8 cellular contexts compared by ENCODE assay signal in genomic region chr16:30122621-30123160, GRCh38. TPM values are rescaled to one million over a fixed set of nuclear protein-coding genes. Genes with fewer than 3 reads are reported as not detected.
DNase-seq lines count a peak whose midpoint lies in the region; ATAC-seq and TF ChIP-seq lines count a peak whose summit lies in the region.

No MANE protein-coding gene starts in this region.

- peak overlapping the region; percentile 93 for H3K56ac ChIP-seq in mesendoderm (ENCODE audit: low read length)

- no peak for TF ChIP-seq POLR2A in upper lobe of left lung (IDR thresholded peaks at IDR 0.05)

- H3K9me3 ChIP-seq in GM23248 (ENCODE audit: low read depth): no peaks in the 10 kb centered on the region
- no peaks in the 10 kb centered on the region for H3K9me3 ChIP-seq in upper lobe of left lung

- H3K23ac ChIP-seq in mesendoderm (ENCODE audit: low read length): no peak overlapping the region

- in situ Hi-C loops in GM23248 (cut with MboI): loop anchor here (5.0 to 25.0 kb wide), 2 partner anchors 50 to 290 kb away; partner anchors contain the start of gene ZNF771

- peak overlapping the region; percentile 58 for H4K8ac ChIP-seq in mesendoderm (ENCODE audit: low read depth, low read length)

- peak overlapping the region; percentile 81 for H3K18ac ChIP-seq in mesendoderm (ENCODE audit: low read length)

- no peak overlapping the region for H2BK120ac ChIP-seq in mesendoderm (ENCODE audit: low read depth, low read length)

- H3K9me2 ChIP-seq in GM23248 (ENCODE audit: insufficient read depth): no peaks in the 10 kb centered on the region

- H3F3A ChIP-seq in GM23248 (ENCODE audit: insufficient read depth): peaks cover 14% of the 10 kb centered on the region

- H3K4me1 ChIP-seq in GM23248 (ENCODE audit: insufficient read depth) (peaks cover 14% of the 10 kb centered on the region), mesendoderm (ENCODE audit: control insufficient read depth, low read depth, low read length) (peaks cover 2% of the 10 kb centered on the region), upper lobe of left lung (peaks cover 23 to 34% (median 30%) of the 10 kb centered on the region in 4 donors)

- no peak overlapping the region for H2BK15ac ChIP-seq in mesendoderm (replicated peaks; ENCODE audit: low read depth)

- H3K36me3 ChIP-seq in GM23248 (ENCODE audit: low read depth) (peaks cover 10% of the 10 kb centered on the region), mesendoderm (ENCODE audit: control insufficient read depth, insufficient read depth, low read length) (peaks cover 2% of the 10 kb centered on the region), upper lobe of left lung (peaks cover 5 to 35% (median 14%) of the 10 kb centered on the region in 4 donors)

- H2AFZ ChIP-seq in GM23248: peak overlapping the region; percentile 99

- H3K79me2 ChIP-seq in GM23248 (ENCODE audit: insufficient read depth): no peaks in the 10 kb centered on the region
- H3K79me2 ChIP-seq in mesendoderm (ENCODE audit: control insufficient read depth, insufficient read depth, low read length): no peaks in the 10 kb centered on the region

- H3K27me3 ChIP-seq in GM23248 (replicated peaks; ENCODE audit: insufficient read depth) (no peaks in the 10 kb centered on the region), mesendoderm (ENCODE audit: insufficient read depth, low read length, poor library complexity) (no peaks in the 10 kb centered on the region), upper lobe of left lung (no peaks in the 10 kb centered on the region)

- H4K5ac ChIP-seq in mesendoderm (ENCODE audit: low read length): no peak overlapping the region

- H3K4me2 ChIP-seq in GM23248 (ENCODE audit: unreplicated experiment): peak overlapping the region; percentile 88
- H3K4me2 ChIP-seq in mesendoderm (ENCODE audit: low read length): peak overlapping the region; percentile 56

- H4K20me1 ChIP-seq in GM23248 (ENCODE audit: insufficient read depth): no peaks in the 10 kb centered on the region

- H2BK5ac ChIP-seq in mesendoderm (ENCODE audit: low read length): no peak overlapping the region

- ATAC-seq in upper lobe of left lung (ENCODE audit: low FRiP score in 2 of 2): peak; percentile 12 to 33

- DNase-seq in GM23248 (peak; percentile 40), RPMI8226 (peak; percentile 33), coronary artery (ENCODE audit: low spot score) (peak; percentile 81), mesendoderm (no peak), upper lobe of left lung (no peak), iPS-NIHi11 (ENCODE audit: low spot score) (no peak), NCI-H526 treated with DMSO at 0.1 percent for 48 hours (lab: John Stamatoyannopoulos, UW) (no peak), kidney glomerular epithelial cell (lab: John Stamatoyannopoulos, UW) (no peak)

- H2AK5ac ChIP-seq in mesendoderm (ENCODE audit: low read length): no peak overlapping the region

- TF ChIP-seq CTCF in coronary artery (IDR thresholded peaks at IDR 0.05): no peak
- TF ChIP-seq CTCF in upper lobe of left lung (IDR thresholded peaks at IDR 0.05): no peak

- H3K4ac ChIP-seq in mesendoderm (ENCODE audit: low read depth, low read length): peak overlapping the region; percentile 25

- 0 to 3% methylated on average over 3 to 41 of the region's 41 CpGs for WGBS in GM23248 (ENCODE audit: low coverage in 1 of 2, low lambda C conversion rate in 2 of 2, missing lambda C conversion rate in 2 of 2), 2 experiments
- no CpG with 5 or more reads among the region's 41 CpGs for WGBS in mesendoderm (ENCODE audit: extremely low coverage, insufficient coverage, low lambda C conversion rate)
- WGBS in upper lobe of left lung, 2 donors: 1% methylated on average over 22 to 27 of the region's 41 CpGs

- no peaks in the 10 kb centered on the region for H3K79me1 ChIP-seq in mesendoderm (ENCODE audit: low read length)

- 0 out of 2 replicates have a peak overlapping the region, but pooled peaks have one; percentile 25 for H3K27ac ChIP-seq in GM23248
- peak overlapping the region; percentile 64 to 97 for H3K27ac ChIP-seq in coronary artery
- no peak overlapping the region for H3K27ac ChIP-seq in mesendoderm (ENCODE audit: low read depth, low read length)
- H3K27ac ChIP-seq in upper lobe of left lung: peak overlapping the region; percentile 88 to 99 (median 96)

- H3K4me3 ChIP-seq in GM23248: peak overlapping the region; percentile 86
- peak overlapping the region; percentile 92 for H3K4me3 ChIP-seq in coronary artery
- peak overlapping the region; percentile 11 for H3K4me3 ChIP-seq in mesendoderm (ENCODE audit: low read length)
- peak overlapping the region; percentile 84 to 99 (median 96) for H3K4me3 ChIP-seq in upper lobe of left lung

- H3K9ac ChIP-seq in GM23248 (peak overlapping the region; percentile 88), mesendoderm (ENCODE audit: low read length) (peak overlapping the region; percentile 83)

- no peak for TF ChIP-seq EP300 in upper lobe of left lung (IDR thresholded peaks at IDR 0.05)

RNA-seq across cellular contexts. Expression of gene MAPK3, which starts 0.3 kb away (rescaled TPM):
- total RNA-seq in GM23248 (2014; rRNA removed; shearing (Covaris generic)): 47.3 and 60.4 TPM in 2 replicates
- 40.3 and 44.4 TPM in 2 replicates for polyA plus RNA-seq in GM23248 (2016; fragmentation: Nextera tagmentation; extraction: Ambion mirVana)
- polyA plus RNA-seq in mesendoderm (2013, experiment 1 of 2): 44.6 TPM
- polyA plus RNA-seq in mesendoderm (2013, experiment 2 of 2): 49.0 TPM
- total RNA-seq in upper lobe of left lung: 100 to 1,000 TPM in 2 of 6 donors, 10 to 100 TPM in 4; 48.9 to 120 (median 76.0) TPM

RNA-seq across cellular contexts. Expression of gene GDPD3, which starts 9.4 kb away (rescaled TPM):
- 0.22 TPM in 1 of 2 replicates, not detected in the other for total RNA-seq in GM23248 (2014; rRNA removed; shearing (Covaris generic))
- polyA plus RNA-seq in GM23248 (2016; fragmentation: Nextera tagmentation; extraction: Ambion mirVana): 1.1 and 1.2 TPM in 2 replicates
- 1.0 TPM for polyA plus RNA-seq in mesendoderm (2013, experiment 1 of 2)
- polyA plus RNA-seq in mesendoderm (2013, experiment 2 of 2): 1.1 TPM
- total RNA-seq in upper lobe of left lung: 10 to 100 TPM in 2 of 6 donors, 1 to 10 TPM in 4; 1.1 to 17.8 (median 5.4) TPM

RNA-seq across cellular contexts. Expression of gene YPEL3, which starts 26.7 kb away (rescaled TPM):
- 62.6 and 100.0 TPM in 2 replicates for total RNA-seq in GM23248 (2014; rRNA removed; shearing (Covaris generic))
- polyA plus RNA-seq in GM23248 (2016; fragmentation: Nextera tagmentation; extraction: Ambion mirVana): 192 and 200 TPM in 2 replicates
- polyA plus RNA-seq in mesendoderm (2013, experiment 1 of 2): 26.3 TPM
- polyA plus RNA-seq in mesendoderm (2013, experiment 2 of 2): 26.0 TPM
- total RNA-seq in upper lobe of left lung: 100 to 1,000 TPM in 4 of 6 donors, 10 to 100 TPM in 2; 81.5 to 228 (median 116) TPM

RNA-seq across cellular contexts. Expression of gene TBX6, which starts 31.0 kb away (rescaled TPM):
- 0.11 TPM in 1 of 2 replicates, not detected in the other for total RNA-seq in GM23248 (2014; rRNA removed; shearing (Covaris generic))
- 0.13 and 0.20 TPM in 2 replicates for polyA plus RNA-seq in GM23248 (2016; fragmentation: Nextera tagmentation; extraction: Ambion mirVana)
- polyA plus RNA-seq in mesendoderm (2013, experiment 1 of 2): 2.4 TPM
- 2.1 TPM for polyA plus RNA-seq in mesendoderm (2013, experiment 2 of 2)
- total RNA-seq in upper lobe of left lung: 1 to 10 TPM in 5 of 6 donors, under 1 TPM in 1; 0.69 to 9.4 (median 1.4) TPM

RNA-seq across cellular contexts. Expression of gene PPP4C, which starts 46.9 kb away (rescaled TPM):
- 135 and 168 TPM in 2 replicates for total RNA-seq in GM23248 (2014; rRNA removed; shearing (Covaris generic))
- 205 and 210 TPM in 2 replicates for polyA plus RNA-seq in GM23248 (2016; fragmentation: Nextera tagmentation; extraction: Ambion mirVana)
- 94.2 TPM for polyA plus RNA-seq in mesendoderm (2013, experiment 1 of 2)
- 93.5 TPM for polyA plus RNA-seq in mesendoderm (2013, experiment 2 of 2)
- 10 to 100 TPM; 44.4 to 99.4 (median 80.0) TPM for total RNA-seq in upper lobe of left lung

Comparison
In these comparisons a context has a peak if more than half of its experiments do, and no peak if none do; other contexts are left out.
1. DNase-seq: peak in GM23248 (single experiment), RPMI8226 (single experiment) and coronary artery (single experiment); none in mesendoderm (single experiment), upper lobe of left lung (0 of 2), iPS-NIHi11 (single experiment), NCI-H526 treated with DMSO at 0.1 percent for 48 hours (single experiment) and kidney glomerular epithelial cell (single experiment).
2. H3K4me3 ChIP-seq: peak in every context shown above with its lines; median percentile 96 in upper lobe of left lung; 92 in coronary artery; 86 in GM23248; 11 in mesendoderm.